In the genomic region with DNA sequence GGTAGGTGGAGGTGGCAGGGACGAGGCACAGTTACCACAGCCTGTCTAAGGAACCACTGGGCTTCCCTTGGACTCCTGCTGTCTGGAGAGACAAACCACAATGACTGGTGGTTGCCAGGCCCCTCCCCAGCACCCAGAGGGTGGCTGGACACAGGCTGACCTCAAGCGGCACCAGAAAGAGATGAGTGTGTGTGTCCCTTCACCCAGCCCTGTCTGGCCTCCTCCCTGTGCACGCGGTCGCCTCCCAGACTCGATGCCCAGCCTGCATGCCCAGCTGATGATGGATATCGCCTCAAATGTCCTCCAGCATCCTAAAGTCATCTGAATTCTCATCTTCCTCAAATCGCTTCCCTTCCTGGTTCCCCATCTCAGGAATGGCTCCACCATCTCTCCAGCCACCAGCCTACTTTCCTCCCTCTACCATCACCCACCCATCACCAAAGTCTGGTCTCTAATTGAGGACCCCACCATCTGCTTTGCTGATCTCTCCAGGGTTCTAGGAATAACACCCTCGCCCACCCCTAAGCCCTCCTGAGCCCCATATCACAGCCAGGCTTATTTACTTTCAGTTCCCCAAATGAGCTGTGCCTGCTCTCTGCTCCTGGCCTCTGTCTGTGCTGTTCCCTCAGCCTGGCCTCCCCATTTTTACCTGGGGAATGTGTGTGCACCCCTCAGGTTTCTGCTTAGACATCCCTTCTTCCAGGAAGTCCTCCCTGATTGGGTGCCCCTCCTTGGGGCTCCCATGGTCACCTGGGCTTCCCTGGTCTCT, we compare ENCODE assay signal across 22 cellular contexts. TPM values are rescaled to one million over a fixed set of nuclear protein-coding genes. Genes with fewer than 3 reads are reported as not detected.
A peak's percentile ranks its signal among the peaks of the same experiment; 100 is the strongest.
DNase-seq lines count a peak whose midpoint lies in the region; ATAC-seq, FAIRE-seq and TF ChIP-seq lines count a peak whose summit lies in the region.
"Had no signal": no experiment of that assay in that cellular context is flagged by ENCODE, and none has a peak within 500 bp of the region (broad histone marks: within the 10 kb centered on the region; RNA-seq: fewer than 3 reads in every experiment).

No MANE protein-coding gene starts in this region.

- CTCF ChIA-PET in K562 (lab: Yijun Ruan, JAX; ENCODE audit: low intra/inter-chr PET ratio): no interaction called here

- TF ChIP-seq CTCF in K562 (IDR thresholded peaks at IDR 0.05 in 2 of 3, conservative IDR thresholded peaks at IDR 0.05 in 1 of 3; ENCODE audit: insufficient read depth in 2 of 3, low read depth in 1 of 3, low read length in 3 of 3) (no peak), osteoblast (IDR thresholded peaks at IDR 0.05; ENCODE audit: extremely low read depth, low read depth, low read length) (no peak)

- H3K9me1 ChIP-seq in K562 (ENCODE audit: control insufficient read depth, insufficient read depth, low read length): no peaks in the 10 kb centered on the region

- H3K27me3 ChIP-seq in K562 (ENCODE audit: control insufficient read depth in 2 of 2, insufficient read depth in 2 of 2, low read length in 2 of 2) (peaks cover 0 to 38% of the 10 kb centered on the region in 2 experiments; a peak in 3 of 5 replicates), osteoblast (ENCODE audit: insufficient read depth, low read length) (peaks cover 23% of the 10 kb centered on the region), SJCRH30 (0 out of 2 replicates have a peak, but pooled peaks cover 2% of the 10 kb centered on the region)
- H3K27me3 ChIP-seq: esophagus muscularis mucosa, sigmoid colon, transverse colon had no signal

- no peak for ATAC-seq in K562
- ATAC-seq: activated naive CD4-positive, alpha-beta T cell treated with anti-CD3 and anti-CD28 coated beads, Interleukin-2, amount 50 U/mL, for 72 hours; left lung had no signal

- peaks cover 8% of the 10 kb centered on the region; the same call in 1 of the 2 replicates for H4K20me1 ChIP-seq in K562 (replicated peaks; ENCODE audit: control insufficient read depth, insufficient read depth, low read length)
- peaks cover 3% of the 10 kb centered on the region for H4K20me1 ChIP-seq in osteoblast (ENCODE audit: insufficient read depth, low read length)

- no peaks in the 10 kb centered on the region for H3K9me3 ChIP-seq in K562 (replicated peaks; ENCODE audit: control insufficient read depth, insufficient read depth, low read depth, low read length)
- H3K9me3 ChIP-seq in osteoblast (ENCODE audit: low read depth, low read length): no peaks in the 10 kb centered on the region
- H3K9me3 ChIP-seq in SJCRH30 (replicated peaks): no peaks in the 10 kb centered on the region
- H3K9me3 ChIP-seq: esophagus muscularis mucosa, HAP-1, left lung, sigmoid colon, transverse colon had no signal

- no peak for TF ChIP-seq EP300 in K562 (IDR thresholded peaks at IDR 0.05; ENCODE audit: low read length)

- TF ChIP-seq POLR2A in K562 (conservative IDR thresholded peaks at IDR 0.05): no peak

- H3K4me1 ChIP-seq in K562 (replicated peaks in 1 of 2; ENCODE audit: control insufficient read depth in 2 of 2, insufficient read depth in 2 of 2, low read length in 2 of 2) (peaks cover 0 to 6% of the 10 kb centered on the region in 2 experiments; a peak in 2 of 5 replicates), osteoblast (ENCODE audit: insufficient read depth, low read length) (peaks cover 16% of the 10 kb centered on the region), SJCRH30 (peaks cover 3% of the 10 kb centered on the region; the same call in 1 of the 2 replicates)

- no TSS peak for BruUV-seq in K562 (replicated peaks; lab: Mats Ljungman, UMichigan)

- H3K4me2 ChIP-seq in K562 (ENCODE audit: insufficient read depth, low read length) (no peak overlapping the region), osteoblast (ENCODE audit: insufficient read depth, low read length) (no peak overlapping the region)

- H3K4me3 ChIP-seq in K562 (no peak overlapping the region), osteoblast (ENCODE audit: insufficient read depth, low read length) (no peak overlapping the region), SJCRH30 (no peak overlapping the region)
- H3K4me3 ChIP-seq: esophagus muscularis mucosa, HAP-1, left lung, PC-9, sigmoid colon, transverse colon had no signal

- no peak for TF ChIP-seq RAD21 in K562 (CRISPR knock-in tag; conservative IDR thresholded peaks at IDR 0.05 in 1 of 2, IDR thresholded peaks at IDR 0.05 in 1 of 2)

- DNase-seq in EH (ENCODE audit: low read depth) (peak; percentile 38), MV-4-11 (lab: John Stamatoyannopoulos, UW) (peak; percentile 32), K562 (ENCODE audit: extremely low read depth in 1 of 4, low spot score in 3 of 4) (no peak), osteoblast (ENCODE audit: insufficient read length, low spot score, missing footprints) (peak; percentile 79), DMS79 (lab: John Stamatoyannopoulos, UW) (no peak), KG1 (lab: John Stamatoyannopoulos, UW) (no peak), SJCRH30 (no peak)
- DNase-seq in stimulated activated CD4-positive, alpha-beta T cell treated with anti-CD3 and anti-CD28 coated beads, Interleukin-2, amount 100 ng/mL, for 24 hours: no peak
- DNase-seq: Calu3; effector CD8-positive, alpha-beta T cell; left lung; NCI-H1092 treated with DMSO at 0.1 percent for 48 hours; NCI-H524 treated with DMSO at 0.1 percent for 48 hours; sigmoid colon; transverse colon had no signal

- WGBS in K562 (ENCODE audit: insufficient coverage, low coverage, missing lambda C conversion rate): 0% methylated on average over 9 of the region's 9 CpGs

- H2AFZ ChIP-seq in K562 (ENCODE audit: low read depth, low read length) (no peak overlapping the region), osteoblast (ENCODE audit: low read length) (no peak overlapping the region)
- H2AFZ ChIP-seq: PC-9 had no signal

- peak overlapping the region in 1 of 2 experiments; percentile 45; a peak in 1 of 4 replicates for H3K9ac ChIP-seq in K562 (ENCODE audit: insufficient read depth in 1 of 2, low read depth in 2 of 2, low read length in 2 of 2)

- H3K36me3 ChIP-seq in K562 (ENCODE audit: control insufficient read depth, insufficient read depth, low read length) (no peaks in the 10 kb centered on the region), osteoblast (ENCODE audit: insufficient read depth, low read length) (no peaks in the 10 kb centered on the region), SJCRH30 (no peaks in the 10 kb centered on the region)
- H3K36me3 ChIP-seq: esophagus muscularis mucosa, HAP-1, left lung, sigmoid colon, transverse colon had no signal

- intact Hi-C loops in K562 (cut with micrococcal nuclease): loop anchor here (2.0 to 5.0 kb wide), 2 partner anchors 25 to 75 kb away; no protein-coding TSS in a partner anchor

- in situ Hi-C loops in K562 (cut with MboI): loop anchor here (5.0 kb wide), 1 partner anchor 135 kb away; no protein-coding TSS in a partner anchor

- H3K27ac ChIP-seq in K562 (ENCODE audit: extremely low read depth, low read depth, low read length) (no peak overlapping the region), osteoblast (ENCODE audit: low read depth, low read length) (no peak overlapping the region), SJCRH30 (no peak overlapping the region)
- H3K27ac ChIP-seq: esophagus muscularis mucosa, left lung, PC-9, sigmoid colon, transverse colon had no signal

- POLR2A ChIA-PET in K562 (lab: Yijun Ruan, JAX): interaction anchor here (0.6 kb wide), 1 partner anchor 101 kb away, joined by 3 read pairs; no protein-coding TSS in a partner anchor

- FAIRE-seq in K562 (lab: Jason Lieb, UNC): no peak

- H3K79me2 ChIP-seq in K562 (ENCODE audit: control insufficient read depth, insufficient read depth, low read length) (no peaks in the 10 kb centered on the region), osteoblast (ENCODE audit: insufficient read depth, low read length) (no peaks in the 10 kb centered on the region)

TF ChIP-seq in K562, 482 proteins besides CTCF, POLR2A, EP300 and RAD21 (continues in another document):
- TF ChIP-seq FOS (IDR thresholded peaks at IDR 0.05; ENCODE audit: extremely low read depth, insufficient read length): no peak
- TF ChIP-seq ZNF165 (CRISPR knock-in tag; IDR thresholded peaks at IDR 0.05; ENCODE audit: borderline replicate concordance): no peak

RNA-seq across cellular contexts. Expression of gene GGTA1, which starts 52.5 kb away (rescaled TPM):
- total RNA-seq in K562 (2011; cell fraction: chromatin; rRNA removed; ENCODE audit: low replicate concordance): not detected in 2 replicates
- total RNA-seq in K562 (2011; cell fraction: nucleolus; rRNA removed): not detected in 2 replicates
- total RNA-seq in K562 (2011; cell fraction: nucleoplasm; rRNA removed): not detected in 2 replicates
- total RNA-seq in K562 (2014; rRNA removed) (not detected in 2 replicates), K562 (2014; rRNA removed; fragmentation: Illumina TruSeq; extraction: Trizol) (not detected in 2 replicates), K562 (2015; rRNA removed; fragmentation: Illumina TruSeq; extraction: Trizol) (not detected in 2 replicates), K562 (2021) (not detected in 2 replicates), osteoblast (not detected in 2 replicates)
- polyA plus RNA-seq in K562 (2011; rRNA removed) (not detected in 2 replicates), K562 (2014; fragmentation: Illumina TruSeq; extraction: Trizol) (not detected in 2 replicates), K562 (2014; fragmentation: Nextera tagmentation; extraction: Ambion mirVana) (under 1 TPM; 0.04 to 0.15 TPM), K562 (2014; rRNA removed) (not detected in 2 replicates)
- polyA plus RNA-seq in K562 (2011; cell fraction: cytosol; rRNA removed): not detected in 2 replicates
- not detected in 2 replicates for polyA plus RNA-seq in K562 (2011; cell fraction: nucleus; rRNA removed)
- 0.15 and 0.20 TPM in 2 replicates for polyA plus RNA-seq in K562 (2012)
- polyA minus RNA-seq in K562 (2011; rRNA and poly(A)+ RNA removed): not detected in 2 replicates
- not detected in 2 replicates for polyA minus RNA-seq in K562 (2011; cell fraction: cytosol; rRNA and poly(A)+ RNA removed)
- not detected in 2 replicates for polyA minus RNA-seq in K562 (2011; cell fraction: nucleus; rRNA and poly(A)+ RNA removed)
- total RNA-seq in SJCRH30 (2014; rRNA removed; shearing (Covaris generic)): not detected in 2 replicates
- total RNA-seq: activated CD8-positive, alpha-beta memory T cell treated with anti-CD3 and anti-CD28 coated beads for 36 hours; activated naive CD4-positive, alpha-beta T cell treated with anti-CD3 and anti-CD28 coated beads, Interleukin-2, amount 50 U/mL, for 72 hours; Calu3; G401; PC-9 had no signal
- polyA plus RNA-seq: IgD-negative memory B cell had no signal

Comparison
In these comparisons a context has a peak if more than half of its experiments do, and no peak if none do; other contexts are left out.
1. DNase-seq: peak in EH (single experiment), MV-4-11 (single experiment) and osteoblast (single experiment); none in K562 (0 of 4), stimulated activated CD4-positive, alpha-beta T cell treated with anti-CD3 and anti-CD28 coated beads, Interleukin-2, amount 100 ng/mL, for 24 hours (0 of 2), DMS79 (single experiment), KG1 (single experiment) and SJCRH30 (0 of 2).